Comparison of ENCODE assay signal across 9 cellular contexts in the genomic region with DNA sequence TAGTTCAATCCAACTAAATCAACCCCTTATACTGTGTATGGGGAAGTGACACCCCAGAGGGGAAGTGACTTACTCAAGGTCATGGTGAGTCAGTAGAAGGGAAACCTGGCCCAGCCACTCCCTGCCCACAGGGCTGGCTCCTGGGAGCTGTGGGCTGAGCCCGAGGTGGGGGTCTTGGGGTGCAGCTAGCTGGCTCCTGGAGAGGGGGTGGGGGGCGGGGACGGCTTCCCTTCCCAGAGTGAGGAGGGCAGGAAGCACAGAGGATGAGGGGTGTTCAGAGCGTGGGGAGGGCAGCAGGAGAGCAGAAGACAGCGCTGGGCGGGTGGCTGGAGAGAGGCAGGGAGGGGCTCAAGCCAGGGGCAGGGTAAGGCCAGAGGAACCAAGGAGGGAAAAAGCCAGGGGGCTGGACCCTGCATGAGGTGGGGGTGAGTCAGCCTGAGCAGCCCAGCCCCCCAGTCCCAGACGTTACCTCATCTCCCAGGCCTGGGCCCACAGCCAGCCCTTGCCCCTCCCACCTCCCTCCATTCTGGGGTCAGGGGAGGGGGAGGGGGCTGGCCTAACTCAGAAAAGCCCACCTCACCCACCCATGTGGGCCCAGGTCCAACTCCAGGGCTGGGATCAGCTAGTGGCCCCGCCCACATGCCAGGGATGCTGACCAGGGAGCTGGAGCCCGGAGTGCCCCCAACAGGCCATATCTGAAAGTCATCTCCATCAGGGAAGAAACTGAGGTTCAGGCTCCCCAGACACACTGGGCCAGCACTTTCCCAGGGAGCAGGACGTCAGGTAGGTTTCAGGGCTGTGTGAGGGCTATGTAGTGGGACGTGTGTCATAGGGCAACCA. TPM values are rescaled to one million over a fixed set of nuclear protein-coding genes. Genes with fewer than 3 reads are reported as not detected.
DNase-seq lines count a peak whose midpoint lies in the region; ATAC-seq and TF ChIP-seq lines count a peak whose summit lies in the region.
"Had no signal": no experiment of that assay in that cellular context is flagged by ENCODE, and none has a peak within 500 bp of the region (broad histone marks: within the 10 kb centered on the region; RNA-seq: fewer than 3 reads in every experiment).

No MANE protein-coding gene starts in this region.

- H3K27me3 Mint-ChIP-seq in MCF 10A (ENCODE audit: insufficient read depth, unreplicated experiment), result no peaks in the 10 kb centered on the region

- H3K4me3 ChIP-seq in OCI-LY3 (ENCODE audit: low read length) (peak overlapping the region; percentile 50), suprapubic skin (peak overlapping the region; percentile 7)

- no TSS peak for BruUV-seq in MCF 10A (replicated peaks; lab: Mats Ljungman, UMichigan)

- intact Hi-C loops in MCF 10A (cut with micrococcal nuclease), result no loop called here
- intact Hi-C loops in left colon (cut with DNase I, micrococcal nuclease), result no loop called here

- H4K20me1 ChIP-seq in OCI-LY3 (ENCODE audit: insufficient read depth, low read length), result no peaks in the 10 kb centered on the region; the same call in 1 of the 2 replicates

- CTCF ChIA-PET in MCF 10A (lab: Yijun Ruan, JAX), result interaction anchor here (1.1 to 8.6 kb wide), 9 partner anchors 9 to 126 kb away, joined by 3 to 65 read pairs (median 12); no protein-coding TSS in a partner anchor

- no peak for TF ChIP-seq EP300 in suprapubic skin (IDR thresholded peaks at IDR 0.05)

- H3K36me3 ChIP-seq in OCI-LY3 (replicated peaks; ENCODE audit: low read depth, low read length) (no peaks in the 10 kb centered on the region), suprapubic skin (peaks cover 29% of the 10 kb centered on the region)

- H3K4me3 Mint-ChIP-seq in MCF 10A (ENCODE audit: unreplicated experiment), result no peak overlapping the region
- H3K4me3 Mint-ChIP-seq: CD8-positive, alpha-beta T cell had no signal

- peak; percentile 29; the same call in 1 of the 2 replicates for TF ChIP-seq CTCF in OCI-LY3 (IDR thresholded peaks at IDR 0.05; ENCODE audit: low read depth, low read length)
- peak; percentile 22 for TF ChIP-seq CTCF in MCF 10A (IDR thresholded peaks at IDR 0.05; ENCODE audit: unreplicated experiment)
- no peak for TF ChIP-seq CTCF in suprapubic skin (IDR thresholded peaks at IDR 0.05)

- TF ChIP-seq POLR2A in suprapubic skin (IDR thresholded peaks at IDR 0.05), result no peak

- no peaks in the 10 kb centered on the region for H3K79me2 ChIP-seq in OCI-LY3 (ENCODE audit: low read length)

- WGBS in suprapubic skin, result 54% methylated on average over 6 of the region's 11 CpGs

- peak overlapping the region; percentile 70 for H3K27ac Mint-ChIP-seq in MCF 10A (ENCODE audit: low read depth, unreplicated experiment)

- peak; percentile 55 for DNase-seq in NK-92 treated with Interleukin-12 subunit alpha and Interleukin-12 subunit beta, amount 100 ng/mL, for 24 hours (lab: John Stamatoyannopoulos, UW)
- DNase-seq in NK-92 (lab: John Stamatoyannopoulos, UW; ENCODE audit: unreplicated experiment), result no peak
- peak; percentile 82 for DNase-seq in MCF 10A (ENCODE audit: unreplicated experiment)
- DNase-seq in left colon, result peak; percentile 56 to 58
- DNase-seq in suprapubic skin (ENCODE audit: low spot score in 2 of 2), result peak in 1 of 2 donors; percentile 84

- peaks cover 21% of the 10 kb centered on the region for H3K36me3 Mint-ChIP-seq in MCF 10A (ENCODE audit: insufficient read depth, unreplicated experiment)

- no peak for ATAC-seq in left colon
- no peak for ATAC-seq in GM19351 (IDR thresholded peaks at IDR 0.05; ENCODE audit: unreplicated experiment)
- ATAC-seq in GM21737 (IDR thresholded peaks at IDR 0.05; ENCODE audit: unreplicated experiment), result no peak
- ATAC-seq: CD8-positive, alpha-beta T cell had no signal

- H3K27ac ChIP-seq in OCI-LY3 (ENCODE audit: low read length) (peak overlapping the region; percentile 63), suprapubic skin (peak overlapping the region; percentile 86)

- H3K9me3 Mint-ChIP-seq in MCF 10A (ENCODE audit: unreplicated experiment), result no peaks in the 10 kb centered on the region
- H3K9me3 Mint-ChIP-seq: CD8-positive, alpha-beta T cell had no signal

- H3K4me2 ChIP-seq in OCI-LY3 (ENCODE audit: low read length), result peak overlapping the region; percentile 70

- no peak overlapping the region for H2AFZ ChIP-seq in OCI-LY3 (ENCODE audit: low read depth, low read length)

- POLR2A ChIA-PET in MCF 10A (lab: Yijun Ruan, JAX), result interaction anchor here (0.5 to 3.9 kb wide), 7 partner anchors 15 to 193 kb away, joined by 3 to 15 read pairs (median 4); no protein-coding TSS in a partner anchor

- H3K27me3 ChIP-seq in OCI-LY3 (ENCODE audit: low read depth, low read length), result peaks cover 23% of the 10 kb centered on the region
- H3K27me3 ChIP-seq in suprapubic skin, result no peaks in the 10 kb centered on the region

- H3K4me1 Mint-ChIP-seq in MCF 10A (ENCODE audit: insufficient read depth, unreplicated experiment), result peaks cover 49% of the 10 kb centered on the region

- H3K9me3 ChIP-seq in OCI-LY3 (ENCODE audit: insufficient read depth, low read length), result no peaks in the 10 kb centered on the region
- no peaks in the 10 kb centered on the region for H3K9me3 ChIP-seq in suprapubic skin

- H3K9ac ChIP-seq in OCI-LY3 (ENCODE audit: low read length), result peak overlapping the region; percentile 36; the same call in 1 of the 2 replicates

- H3K4me1 ChIP-seq in OCI-LY3 (ENCODE audit: low read length), result peaks cover 43% of the 10 kb centered on the region
- peaks cover 57% of the 10 kb centered on the region for H3K4me1 ChIP-seq in suprapubic skin

RNA-seq across cellular contexts. Expression of a gene that starts 2.8 kb away (rescaled TPM):
- total RNA-seq in MCF 10A (2022) (164 and 257 TPM in 2 replicates), left colon (10 to 100 TPM; 12.1 to 56.5 TPM), suprapubic skin (10 to 100 TPM; 28.7 to 41.3 (median 32.0) TPM)

RNA-seq across cellular contexts. Expression of a gene that starts 15.1 kb away (rescaled TPM):
- 5.4 and 6.0 TPM in 2 replicates for total RNA-seq in MCF 10A (2022)
- 1 to 10 TPM; 4.1 to 8.9 TPM for total RNA-seq in left colon
- 1 to 10 TPM in 3 of 4 donors, under 1 TPM in 1; 0.89 to 7.3 (median 1.8) TPM for total RNA-seq in suprapubic skin

RNA-seq across cellular contexts. Expression of a gene that starts 21.1 kb away (rescaled TPM):
- total RNA-seq in MCF 10A (2022), result 149 and 165 TPM in 2 replicates
- 10 to 100 TPM; 11.8 to 18.8 TPM for total RNA-seq in left colon
- total RNA-seq in suprapubic skin, result 10 to 100 TPM; 13.1 to 43.4 (median 25.3) TPM

RNA-seq across cellular contexts. Expression of a gene that starts 22.2 kb away (rescaled TPM):
- 125 and 135 TPM in 2 replicates for total RNA-seq in MCF 10A (2022)
- total RNA-seq in left colon, result 10 to 100 TPM; 74.3 to 79.9 TPM
- 100 to 1,000 TPM in 2 of 4 donors, 10 to 100 TPM in 2; 83.8 to 148 (median 103) TPM for total RNA-seq in suprapubic skin

RNA-seq across cellular contexts. Expression of a gene that starts 48.0 kb away (rescaled TPM):
- 15.0 and 23.2 TPM in 2 replicates for total RNA-seq in MCF 10A (2022)
- total RNA-seq in left colon, result 1 to 10 TPM; 1.6 to 2.2 TPM
- 1 to 10 TPM; 5.7 to 9.8 (median 7.8) TPM for total RNA-seq in suprapubic skin

Comparison
In these comparisons a context has a peak if more than half of its experiments do, and no peak if none do; other contexts are left out.
1. CTCF ChIP-seq: peak in OCI-LY3 (single experiment) and MCF 10A (single experiment); none in suprapubic skin (0 of 2).